In the genomic region with DNA sequence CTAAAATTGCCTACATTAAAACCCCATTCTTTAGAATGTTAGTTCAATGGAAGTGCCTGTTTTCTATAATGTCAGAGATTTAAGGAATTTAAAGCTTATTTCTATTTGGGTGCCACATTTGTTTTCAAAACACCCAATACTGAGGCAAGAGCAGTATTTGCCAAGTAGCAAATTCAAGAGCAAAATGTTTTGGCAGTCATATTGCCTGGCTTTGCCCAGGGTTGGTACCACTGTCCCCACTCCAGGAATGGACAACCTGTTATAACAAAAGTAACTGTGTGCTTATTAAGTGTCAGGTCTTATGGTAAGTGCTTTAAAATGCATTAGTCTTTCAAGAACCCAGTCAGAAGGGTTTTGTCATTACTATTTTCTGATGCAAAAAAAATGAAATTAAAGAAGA, we compare ENCODE assay signal across 2 cellular contexts.
TF ChIP-seq lines count a peak whose summit lies in the region.

No MANE protein-coding gene starts in this region.

TF ChIP-seq in liver, 16 proteins besides CTCF, POLR2A, EP300 and RAD21:
- TF ChIP-seq YY1 (IDR thresholded peaks at IDR 0.05) (peak; percentile 42), FOXA1 (IDR thresholded peaks at IDR 0.05) (no peak)
TF ChIP-seq in liver: peak in this region for 1.

TF ChIP-seq in HepG2, 621 proteins besides CTCF, POLR2A, EP300 and RAD21:
- TF ChIP-seq CBX2 (IDR thresholded peaks at IDR 0.05; ENCODE audit: low read depth, low read length): no peak
- no peak for TF ChIP-seq CBX2 (CRISPR knock-in tag; IDR thresholded peaks at IDR 0.05; ENCODE audit: low read depth)
- TF ChIP-seq, protein P1, sequence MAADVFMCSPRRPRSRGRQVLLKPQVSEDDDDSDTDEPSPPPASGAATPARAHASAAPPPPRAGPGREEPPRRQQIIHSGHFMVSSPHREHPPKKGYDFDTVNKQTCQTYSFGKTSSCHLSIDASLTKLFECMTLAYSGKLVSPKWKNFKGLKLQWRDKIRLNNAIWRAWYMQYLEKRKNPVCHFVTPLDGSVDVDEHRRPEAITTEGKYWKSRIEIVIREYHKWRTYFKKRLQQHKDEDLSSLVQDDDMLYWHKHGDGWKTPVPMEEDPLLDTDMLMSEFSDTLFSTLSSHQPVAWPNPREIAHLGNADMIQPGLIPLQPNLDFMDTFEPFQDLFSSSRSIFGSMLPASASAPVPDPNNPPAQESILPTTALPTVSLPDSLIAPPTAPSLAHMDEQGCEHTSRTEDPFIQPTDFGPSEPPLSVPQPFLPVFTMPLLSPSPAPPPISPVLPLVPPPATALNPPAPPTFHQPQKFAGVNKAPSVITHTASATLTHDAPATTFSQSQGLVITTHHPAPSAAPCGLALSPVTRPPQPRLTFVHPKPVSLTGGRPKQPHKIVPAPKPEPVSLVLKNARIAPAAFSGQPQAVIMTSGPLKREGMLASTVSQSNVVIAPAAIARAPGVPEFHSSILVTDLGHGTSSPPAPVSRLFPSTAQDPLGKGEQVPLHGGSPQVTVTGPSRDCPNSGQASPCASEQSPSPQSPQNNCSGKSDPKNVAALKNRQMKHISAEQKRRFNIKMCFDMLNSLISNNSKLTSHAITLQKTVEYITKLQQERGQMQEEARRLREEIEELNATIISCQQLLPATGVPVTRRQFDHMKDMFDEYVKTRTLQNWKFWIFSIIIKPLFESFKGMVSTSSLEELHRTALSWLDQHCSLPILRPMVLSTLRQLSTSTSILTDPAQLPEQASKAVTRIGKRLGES (CRISPR knock-in tag; IDR thresholded peaks at IDR 0.05; ENCODE audit: borderline replicate concordance): no peak
- no peak for TF ChIP-seq ZNF550 (CRISPR knock-in tag; IDR thresholded peaks at IDR 0.05; ENCODE audit: borderline replicate concordance)
- TF ChIP-seq ZNF549 (CRISPR knock-in tag; IDR thresholded peaks at IDR 0.05): no peak
- no peak for TF ChIP-seq SP4 (CRISPR knock-in tag; IDR thresholded peaks at IDR 0.05)
- TF ChIP-seq ZNF747 (CRISPR knock-in tag; IDR thresholded peaks at IDR 0.05; ENCODE audit: borderline replicate concordance): no peak
- TF ChIP-seq BRD4 (CRISPR knock-in tag; IDR thresholded peaks at IDR 0.05): no peak
- no peak for TF ChIP-seq ZNF253 (CRISPR knock-in tag; IDR thresholded peaks at IDR 0.05; ENCODE audit: borderline replicate concordance)
- no peak for TF ChIP-seq SCMH1 (CRISPR knock-in tag; IDR thresholded peaks at IDR 0.05; ENCODE audit: borderline replicate concordance)
